8 cellular contexts compared by ENCODE assay signal in the genomic region with DNA sequence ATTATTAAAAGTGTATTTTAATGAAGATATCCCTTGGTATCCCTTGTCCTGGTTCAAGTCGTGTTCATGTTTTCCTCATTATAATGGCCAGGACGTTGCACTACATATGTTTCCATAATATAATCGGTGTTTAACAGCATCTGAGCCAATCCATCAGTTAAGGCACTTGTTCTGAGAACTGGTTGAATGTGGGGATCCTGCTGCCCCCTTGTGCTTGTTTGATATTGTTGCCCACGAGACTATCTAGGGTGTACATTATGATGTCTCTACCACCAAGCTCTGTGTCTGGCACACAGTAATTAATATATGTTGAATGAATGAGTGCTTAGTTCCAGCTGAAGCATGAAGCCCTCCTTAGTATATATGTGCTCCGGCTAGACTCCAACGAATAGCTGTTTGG.
DNase-seq lines count a peak whose midpoint lies in the region; ATAC-seq and TF ChIP-seq lines count a peak whose summit lies in the region.

No MANE protein-coding gene starts in this region.

- peaks cover 3% of the 10 kb centered on the region for H3K9me3 Mint-ChIP-seq in activated CD4-positive, alpha-beta T cell treated with anti-CD3 and anti-CD28 coated beads for 36 hours (ENCODE audit: low read depth)
- peaks cover 3% of the 10 kb centered on the region for H3K9me3 Mint-ChIP-seq in stimulated activated memory B cell treated with anti-CD40 and anti-IgM and Interleukin-4, amounts not matched to agents 10 μg/mL and 1 μg/mL and 100 μg/mL, for 72 hours

- H3K9me3 ChIP-seq in ascending aorta, result no peaks in the 10 kb centered on the region

- CTCF ChIA-PET in activated CD4-positive, alpha-beta T cell treated with anti-CD3 and anti-CD28 coated beads for 36 hours (lab: Charles Lee), result interaction anchor here (1.0 to 1.6 kb wide), 2 partner anchors 193 to 198 kb away, joined by 3 to 9 read pairs; a partner anchor contains a TSS

- H3K4me1 ChIP-seq in ascending aorta, result no peaks in the 10 kb centered on the region

- no peaks in the 10 kb centered on the region for H3K36me3 Mint-ChIP-seq in activated CD4-positive, alpha-beta T cell treated with anti-CD3 and anti-CD28 coated beads for 36 hours (ENCODE audit: low read depth)
- H3K36me3 Mint-ChIP-seq in stimulated activated memory B cell treated with anti-CD40 and anti-IgM and Interleukin-4, amounts not matched to agents 10 μg/mL and 1 μg/mL and 100 μg/mL, for 72 hours, result no peaks in the 10 kb centered on the region

- TF ChIP-seq CTCF in fibroblast of the aortic adventitia (IDR thresholded peaks at IDR 0.05; ENCODE audit: insufficient read depth, low read length), result peak; percentile 21
- TF ChIP-seq CTCF in ascending aorta (IDR thresholded peaks at IDR 0.05), result no peak

- no peak overlapping the region for H3K27ac ChIP-seq in ascending aorta

- H3K36me3 ChIP-seq in ascending aorta, result no peaks in the 10 kb centered on the region

- H3K4me3 ChIP-seq in fibroblast of the aortic adventitia (ENCODE audit: low read depth, low read length), result no peak overlapping the region
- no peak overlapping the region for H3K4me3 ChIP-seq in ascending aorta

- intact Hi-C loops in activated CD4-positive, alpha-beta T cell treated with anti-CD3 and anti-CD28 coated beads for 36 hours (cut with DNase I, micrococcal nuclease), result loop anchor here (1.0 to 10.0 kb wide), 2 partner anchors 197 to 201 kb away; no protein-coding TSS in a partner anchor
- intact Hi-C loops in ascending aorta (cut with DNase I), result no loop called here

- peaks cover 32% of the 10 kb centered on the region for H3K27me3 Mint-ChIP-seq in activated CD4-positive, alpha-beta T cell treated with anti-CD3 and anti-CD28 coated beads for 36 hours
- peaks cover 22% of the 10 kb centered on the region for H3K27me3 Mint-ChIP-seq in stimulated activated memory B cell treated with anti-CD40 and anti-IgM and Interleukin-4, amounts not matched to agents 10 μg/mL and 1 μg/mL and 100 μg/mL, for 72 hours

- H3K27ac Mint-ChIP-seq in activated CD4-positive, alpha-beta T cell treated with anti-CD3 and anti-CD28 coated beads for 36 hours, result no peak overlapping the region
- H3K27ac Mint-ChIP-seq in stimulated activated memory B cell treated with anti-CD40 and anti-IgM and Interleukin-4, amounts not matched to agents 10 μg/mL and 1 μg/mL and 100 μg/mL, for 72 hours, result no peak overlapping the region

- no peaks in the 10 kb centered on the region for H3K4me1 Mint-ChIP-seq in activated CD4-positive, alpha-beta T cell treated with anti-CD3 and anti-CD28 coated beads for 36 hours
- no peaks in the 10 kb centered on the region for H3K4me1 Mint-ChIP-seq in stimulated activated memory B cell treated with anti-CD40 and anti-IgM and Interleukin-4, amounts not matched to agents 10 μg/mL and 1 μg/mL and 100 μg/mL, for 72 hours

- H3K27me3 ChIP-seq in ascending aorta, result no peaks in the 10 kb centered on the region

- no peak for ATAC-seq in activated CD4-positive, alpha-beta T cell treated with anti-CD3 and anti-CD28 coated beads for 36 hours
- peak; percentile 78 for ATAC-seq in HG02938 (IDR thresholded peaks at IDR 0.05; ENCODE audit: unreplicated experiment)
- ATAC-seq in stimulated activated memory B cell treated with anti-CD40 and anti-IgM and Interleukin-4, amounts not matched to agents 10 μg/mL and 1 μg/mL and 100 μg/mL, for 72 hours, result peak; percentile 63

- DNase-seq in activated CD4-positive, alpha-beta T cell treated with anti-CD3 and anti-CD28 coated beads for 36 hours, result peak; percentile 30
- no peak for DNase-seq in activated CD4-positive, alpha-beta T cell treated with anti-CD3 and anti-CD28 coated beads for 1 hour
- DNase-seq in NOMO-1 (lab: John Stamatoyannopoulos, UW; ENCODE audit: unreplicated experiment in 2 of 2), result peak; percentile 18 to 53
- DNase-seq in fibroblast of the aortic adventitia (ENCODE audit: low read depth), result peak; percentile 22
- DNase-seq in ascending aorta (ENCODE audit: low spot score in 2 of 2), result no peak
- DNase-seq in T-helper 1 cell, result no peak

- no peak overlapping the region for H3K4me3 Mint-ChIP-seq in activated CD4-positive, alpha-beta T cell treated with anti-CD3 and anti-CD28 coated beads for 36 hours
- H3K4me3 Mint-ChIP-seq in stimulated activated memory B cell treated with anti-CD40 and anti-IgM and Interleukin-4, amounts not matched to agents 10 μg/mL and 1 μg/mL and 100 μg/mL, for 72 hours, result no peak overlapping the region

- POLR2A ChIA-PET in activated CD4-positive, alpha-beta T cell treated with anti-CD3 and anti-CD28 coated beads for 36 hours (lab: Charles Lee), result no interaction called here

Comparison
In these comparisons a context has a peak if more than half of its experiments do, and no peak if none do; other contexts are left out.
1. DNase-seq: peak in activated CD4-positive, alpha-beta T cell treated with anti-CD3 and anti-CD28 coated beads for 36 hours (single experiment), NOMO-1 (2 of 2) and fibroblast of the aortic adventitia (single experiment); none in activated CD4-positive, alpha-beta T cell treated with anti-CD3 and anti-CD28 coated beads for 1 hour (single experiment), ascending aorta (0 of 2) and T-helper 1 cell (0 of 5).